In genomic region chr17:34199932-34200534, GRCh38 we compare ENCODE assay signal across 8 cellular contexts. TPM values are rescaled to one million over a fixed set of nuclear protein-coding genes. Genes with fewer than 3 reads are reported as not detected.
DNase-seq lines count a peak whose midpoint lies in the region; ATAC-seq and TF ChIP-seq lines count a peak whose summit lies in the region.

No MANE protein-coding gene starts in this region.

- ATAC-seq in psoas muscle = peak; percentile 76 to 90 (median 88)
- ATAC-seq in aorta (ENCODE audit: low FRiP score) = peak; percentile 94

- H3K27ac ChIP-seq in AG04450 (ENCODE audit: low read depth, low read length) = no peak overlapping the region
- no peak overlapping the region for H3K27ac ChIP-seq in cardiac muscle cell
- H3K27ac ChIP-seq in psoas muscle = no peak overlapping the region
- H3K27ac ChIP-seq in aorta (ENCODE audit: low read depth in 1 of 2, low read length in 2 of 2) = no peak overlapping the region

- DNase-seq in AG04450 (ENCODE audit: low read depth, low spot score) = peak; percentile 80
- DNase-seq in GM19238 (ENCODE audit: insufficient read length, low spot score) = peak; percentile 45
- DNase-seq in NCI-H1105 treated with DMSO at 0.1 percent for 48 hours (lab: John Stamatoyannopoulos, UW) = peak; percentile 82
- DNase-seq in SW 1271 (lab: John Stamatoyannopoulos, UW) = peak; percentile 22 to 79
- peak; percentile 40 for DNase-seq in activated naive CD8-positive, alpha-beta T cell treated with anti-CD3 and anti-CD28 coated beads, Interleukin-2, amount 50 U/mL, for 16 hours (ENCODE audit: low read depth, low spot score)
- DNase-seq in cardiac muscle cell (ENCODE audit: low read depth in 1 of 2, low spot score in 1 of 2) = peak; percentile 88 to 92
- DNase-seq in psoas muscle = peak; percentile 51 to 58
- peak; percentile 73 to 78 for DNase-seq in aorta

- peaks cover 3% of the 10 kb centered on the region for H3K27me3 ChIP-seq in AG04450 (ENCODE audit: control insufficient read depth, insufficient read depth, low read length)
- peaks cover 14% of the 10 kb centered on the region for H3K27me3 ChIP-seq in cardiac muscle cell
- H3K27me3 ChIP-seq in psoas muscle (ENCODE audit: insufficient read depth in 3 of 3, low read length in 2 of 3) = peaks cover 0 to 3% (median 2%) of the 10 kb centered on the region in 3 donors
- H3K27me3 ChIP-seq in aorta (ENCODE audit: control insufficient read depth in 1 of 2, insufficient read depth in 2 of 2, low read length in 1 of 2) = no peaks in the 10 kb centered on the region

- no peak overlapping the region for H3K4me3 ChIP-seq in AG04450 (ENCODE audit: low read depth, low read length)
- H3K4me3 ChIP-seq in cardiac muscle cell = no peak overlapping the region
- no peak overlapping the region for H3K4me3 ChIP-seq in psoas muscle
- H3K4me3 ChIP-seq in aorta (ENCODE audit: low read length in 2 of 2) = no peak overlapping the region

- H3K9me3 ChIP-seq in AG04450 (ENCODE audit: control insufficient read depth, insufficient read depth, low read length) (peaks cover 6% of the 10 kb centered on the region), cardiac muscle cell (ENCODE audit: low read depth) (no peaks in the 10 kb centered on the region), psoas muscle (no peaks in the 10 kb centered on the region), aorta (ENCODE audit: control insufficient read depth, low read length) (peaks cover 1% of the 10 kb centered on the region)

- POLR2A ChIA-PET in AG04450 (lab: Yijun Ruan, JAX) = interaction anchor here (0.8 to 1.1 kb wide), 2 partner anchors 56 to 161 kb away, joined by 3 to 4 read pairs; no protein-coding TSS in a partner anchor

- CTCF ChIA-PET in AG04450 (lab: Charles Lee) = interaction anchor here (0.6 to 8.8 kb wide), 52 partner anchors 9 to 759 kb away, joined by 3 to 849 read pairs (median 5); partner anchors contain the start of genes CCL1, CCL13, CCL2 and CCL8

- 12 to 19% (median 17%) methylated on average over 8 of the region's 8 CpGs for WGBS in psoas muscle, 3 donors
- WGBS in aorta, 2 donors = 14 to 17% methylated on average over 8 of the region's 8 CpGs

- intact Hi-C loops in psoas muscle (cut with DNase I) = loop anchor here (1.0 to 5.0 kb wide), 4 partner anchors 106 to 161 kb away; no protein-coding TSS in a partner anchor
- intact Hi-C loops in aorta (cut with DNase I) = loop anchor here (1.0 to 5.0 kb wide), 5 partner anchors 42 to 161 kb away; no protein-coding TSS in a partner anchor

- TF ChIP-seq CTCF in AG04450 (IDR thresholded peaks at IDR 0.05; ENCODE audit: low read depth, low read length) = peak; percentile 100
- peak; percentile 100 for TF ChIP-seq CTCF in cardiac muscle cell (IDR thresholded peaks at IDR 0.05; ENCODE audit: low read depth, low read length)
- peak; percentile 99 for TF ChIP-seq CTCF in psoas muscle (IDR thresholded peaks at IDR 0.05)

- H3K4me1 ChIP-seq in cardiac muscle cell (ENCODE audit: low read depth) = no peaks in the 10 kb centered on the region
- no peaks in the 10 kb centered on the region for H3K4me1 ChIP-seq in psoas muscle
- no peaks in the 10 kb centered on the region for H3K4me1 ChIP-seq in aorta (ENCODE audit: control insufficient read depth in 1 of 2, insufficient read depth in 2 of 2, low read length in 2 of 2)

- H3K36me3 ChIP-seq in cardiac muscle cell = no peaks in the 10 kb centered on the region
- no peaks in the 10 kb centered on the region for H3K36me3 ChIP-seq in psoas muscle (ENCODE audit: insufficient read depth in 1 of 2, low read depth in 1 of 2)
- no peaks in the 10 kb centered on the region for H3K36me3 ChIP-seq in aorta (ENCODE audit: control insufficient read depth in 1 of 2, insufficient read depth in 2 of 2, low read length in 1 of 2)

RNA-seq across cellular contexts. Expression of gene CCL2, which starts 55.1 kb away (rescaled TPM):
- polyA plus RNA-seq in AG04450 (2011; rRNA removed) (119 and 176 TPM in 2 replicates), cardiac muscle cell (0.41 and 0.77 TPM in 2 replicates), psoas muscle (10 to 100 TPM in 1 of 3 donors, 1 to 10 TPM in 2; 7.2 to 12.8 (median 8.0) TPM), aorta (100 to 1,000 TPM; 199 to 553 TPM)
- 161 and 247 TPM in 2 replicates for polyA minus RNA-seq in AG04450 (2011; rRNA and poly(A)+ RNA removed)
- total RNA-seq in cardiac muscle cell (0.46 and 0.54 TPM in 2 replicates), psoas muscle (10 to 100 TPM in 2 of 4 donors, 1 to 10 TPM in 2; 5.0 to 28.3 (median 17.2) TPM), aorta (100 to 1,000 TPM; 114 to 237 TPM)

Comparison
In these comparisons a context has a peak if more than half of its experiments do, and no peak if none do; other contexts are left out.
1. DNase-seq: peak in every context shown above with its lines; median percentile 90 in cardiac muscle cell; 82 in NCI-H1105 treated with DMSO at 0.1 percent for 48 hours; 80 in AG04450; 76 in aorta; 54 in psoas muscle; 50 in SW 1271; 45 in GM19238; 40 in activated naive CD8-positive, alpha-beta T cell treated with anti-CD3 and anti-CD28 coated beads, Interleukin-2, amount 50 U/mL, for 16 hours.